Comparison of ENCODE assay signal across 1 cellular context in the genomic region with DNA sequence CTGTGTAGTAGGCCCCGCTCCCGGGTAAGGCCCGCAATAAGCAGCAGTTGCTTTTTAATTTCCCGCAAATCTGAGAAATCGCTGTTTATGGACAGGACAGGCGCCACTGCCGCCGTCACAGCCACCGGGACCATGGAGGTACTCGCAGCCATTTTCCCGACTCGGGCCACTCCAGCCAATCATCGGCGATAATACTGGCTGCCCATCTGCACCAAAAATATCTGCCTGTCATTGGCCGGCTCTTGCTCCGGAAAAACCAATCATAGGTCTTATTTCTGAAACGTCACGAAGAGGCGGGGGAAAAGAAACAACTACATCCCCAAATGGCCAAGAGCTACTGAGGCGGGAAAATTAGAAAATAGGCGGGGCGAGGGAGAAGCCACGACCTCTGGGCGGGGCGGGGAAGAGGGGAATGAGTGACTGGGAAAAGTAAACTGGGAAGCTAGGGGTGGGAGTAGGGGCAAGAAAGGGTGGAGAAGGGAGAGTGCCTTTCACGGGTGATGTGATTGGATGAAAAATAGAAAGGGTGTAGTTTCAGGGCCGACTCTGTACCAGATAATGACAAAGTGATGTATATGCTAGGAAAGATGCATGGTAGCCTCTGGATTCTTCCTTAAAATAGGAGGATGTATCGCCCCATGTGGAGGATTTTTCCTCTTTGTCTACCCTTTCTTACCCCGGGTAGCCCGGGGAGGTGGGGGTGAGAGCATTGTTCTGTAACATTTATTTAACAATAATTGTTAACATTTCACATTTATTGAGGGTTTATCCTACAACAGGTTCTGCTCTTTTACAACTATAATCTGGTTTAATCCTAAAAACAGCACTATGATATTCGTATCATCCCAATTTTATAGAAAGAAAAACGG.
TF ChIP-seq lines count a peak whose summit lies in the region.

A gene with protein sequence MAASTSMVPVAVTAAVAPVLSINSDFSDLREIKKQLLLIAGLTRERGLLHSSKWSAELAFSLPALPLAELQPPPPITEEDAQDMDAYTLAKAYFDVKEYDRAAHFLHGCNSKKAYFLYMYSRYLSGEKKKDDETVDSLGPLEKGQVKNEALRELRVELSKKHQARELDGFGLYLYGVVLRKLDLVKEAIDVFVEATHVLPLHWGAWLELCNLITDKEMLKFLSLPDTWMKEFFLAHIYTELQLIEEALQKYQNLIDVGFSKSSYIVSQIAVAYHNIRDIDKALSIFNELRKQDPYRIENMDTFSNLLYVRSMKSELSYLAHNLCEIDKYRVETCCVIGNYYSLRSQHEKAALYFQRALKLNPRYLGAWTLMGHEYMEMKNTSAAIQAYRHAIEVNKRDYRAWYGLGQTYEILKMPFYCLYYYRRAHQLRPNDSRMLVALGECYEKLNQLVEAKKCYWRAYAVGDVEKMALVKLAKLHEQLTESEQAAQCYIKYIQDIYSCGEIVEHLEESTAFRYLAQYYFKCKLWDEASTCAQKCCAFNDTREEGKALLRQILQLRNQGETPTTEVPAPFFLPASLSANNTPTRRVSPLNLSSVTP (minus strand): TSS at position 163 of the 869 bp plus-strand sequence. CDS start 11 bp downstream, at position 152.

TF ChIP-seq in H1, 55 proteins besides CTCF, POLR2A, EP300 and RAD21 (continued from another document):
- TF ChIP-seq KDM5A (IDR thresholded peaks at IDR 0.05; ENCODE audit: low read length), result peak; percentile 98
- no peak for TF ChIP-seq RFX5 (IDR thresholded peaks at IDR 0.05; ENCODE audit: borderline replicate concordance, low read depth, low read length)
- TF ChIP-seq, protein P1, sequence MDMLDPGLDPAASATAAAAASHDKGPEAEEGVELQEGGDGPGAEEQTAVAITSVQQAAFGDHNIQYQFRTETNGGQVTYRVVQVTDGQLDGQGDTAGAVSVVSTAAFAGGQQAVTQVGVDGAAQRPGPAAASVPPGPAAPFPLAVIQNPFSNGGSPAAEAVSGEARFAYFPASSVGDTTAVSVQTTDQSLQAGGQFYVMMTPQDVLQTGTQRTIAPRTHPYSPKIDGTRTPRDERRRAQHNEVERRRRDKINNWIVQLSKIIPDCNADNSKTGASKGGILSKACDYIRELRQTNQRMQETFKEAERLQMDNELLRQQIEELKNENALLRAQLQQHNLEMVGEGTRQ (IDR thresholded peaks at IDR 0.05; ENCODE audit: low read length), result no peak
- TF ChIP-seq NRF1 (IDR thresholded peaks at IDR 0.05; ENCODE audit: low read depth, low read length), result no peak
- TF ChIP-seq HDAC2 (IDR thresholded peaks at IDR 0.05; ENCODE audit: borderline replicate concordance in 1 of 2, low read depth in 2 of 2, low read length in 2 of 2), result no peak; a peak in 2 of 4 replicates
- no peak for TF ChIP-seq GTF2F1 (IDR thresholded peaks at IDR 0.05; ENCODE audit: borderline replicate concordance, low read depth, low read length)
- TF ChIP-seq CREB1 (IDR thresholded peaks at IDR 0.05), result peak; percentile 81
- TF ChIP-seq E2F6 (IDR thresholded peaks at IDR 0.05), result peak; percentile 64
- TF ChIP-seq POLR2AphosphoS5 (IDR thresholded peaks at IDR 0.05; ENCODE audit: low read depth, low read length), result peak; percentile 86
- TF ChIP-seq, protein P2, sequence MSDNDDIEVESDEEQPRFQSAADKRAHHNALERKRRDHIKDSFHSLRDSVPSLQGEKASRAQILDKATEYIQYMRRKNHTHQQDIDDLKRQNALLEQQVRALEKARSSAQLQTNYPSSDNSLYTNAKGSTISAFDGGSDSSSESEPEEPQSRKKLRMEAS (IDR thresholded peaks at IDR 0.05), result no peak; the same call in 1 of the 2 replicates
- no peak for TF ChIP-seq JUND (IDR thresholded peaks at IDR 0.05; ENCODE audit: low read length)
- no peak for TF ChIP-seq SIX5 (IDR thresholded peaks at IDR 0.05; ENCODE audit: low read depth, low read length)
- no peak for TF ChIP-seq SUZ12 (IDR thresholded peaks at IDR 0.05; ENCODE audit: low read length)
- TF ChIP-seq CTBP2 (IDR thresholded peaks at IDR 0.05; ENCODE audit: borderline replicate concordance, insufficient read depth, insufficient read length, low read length), result no peak
- no peak for TF ChIP-seq SIN3A (conservative IDR thresholded peaks at IDR 0.05 in 1 of 2, IDR thresholded peaks at IDR 0.05 in 1 of 2; ENCODE audit: low read depth in 1 of 2, low read length in 2 of 2)
- TF ChIP-seq CBX5 (IDR thresholded peaks at IDR 0.05; ENCODE audit: low read depth, low read length), result no peak
- no peak for TF ChIP-seq BCL11A (IDR thresholded peaks at IDR 0.05; ENCODE audit: low read depth in 2 of 2, low read length in 2 of 2)
- TF ChIP-seq SP2 (IDR thresholded peaks at IDR 0.05; ENCODE audit: low read length), result peak; percentile 22; the same call in 1 of the 2 replicates
- TF ChIP-seq ZNF274 (IDR thresholded peaks at IDR 0.05; ENCODE audit: borderline replicate concordance, extremely low read depth, low read length), result no peak
- TF ChIP-seq HDAC6 (IDR thresholded peaks at IDR 0.05; ENCODE audit: low read depth, low read length), result no peak
- no peak for TF ChIP-seq SAP30 (IDR thresholded peaks at IDR 0.05; ENCODE audit: insufficient read depth, insufficient replicate concordance, low read length)
- no peak for TF ChIP-seq POU5F1 (IDR thresholded peaks at IDR 0.05; ENCODE audit: low read depth, low read length)
- no peak for TF ChIP-seq ASH2L (IDR thresholded peaks at IDR 0.05; ENCODE audit: low read length)
- TF ChIP-seq FOSL1 (IDR thresholded peaks at IDR 0.05; ENCODE audit: insufficient read depth, low read depth, low read length), result no peak
- peak; percentile 77 for TF ChIP-seq CHD2 (IDR thresholded peaks at IDR 0.05; ENCODE audit: low read length)
- no peak for TF ChIP-seq SRF (IDR thresholded peaks at IDR 0.05; ENCODE audit: low read depth, low read length)
- no peak for TF ChIP-seq SIRT6 (IDR thresholded peaks at IDR 0.05; ENCODE audit: low read length)
- no peak for TF ChIP-seq BRCA1 (IDR thresholded peaks at IDR 0.05; ENCODE audit: low read depth, low read length)
- no peak for TF ChIP-seq KDM1A (IDR thresholded peaks at IDR 0.05; ENCODE audit: borderline replicate concordance, low read length)
- TF ChIP-seq TBP (IDR thresholded peaks at IDR 0.05; ENCODE audit: low read depth, low read length), result peak; percentile 76
- no peak for TF ChIP-seq TCF12 (IDR thresholded peaks at IDR 0.05; ENCODE audit: low read depth, low read length)
- TF ChIP-seq CBX8 (IDR thresholded peaks at IDR 0.05; ENCODE audit: borderline replicate concordance, low read depth, low read length), result no peak
- no peak for TF ChIP-seq CHD7 (IDR thresholded peaks at IDR 0.05; ENCODE audit: insufficient replicate concordance, low read length)
- TF ChIP-seq RBBP5 (IDR thresholded peaks at IDR 0.05; ENCODE audit: borderline replicate concordance, low read depth, low read length), result no peak
- TF ChIP-seq RXRA (IDR thresholded peaks at IDR 0.05; ENCODE audit: insufficient read depth, low read depth, low read length), result no peak
- TF ChIP-seq RNF2 (IDR thresholded peaks at IDR 0.05; ENCODE audit: borderline replicate concordance, low read depth, low read length, missing control alignments, poor library complexity, severe bottlenecking), result no peak
- TF ChIP-seq TAF7 (optimal IDR thresholded peaks at IDR 0.05; ENCODE audit: borderline replicate concordance, low read depth, low read length), result peak; percentile 60
- TF ChIP-seq GABPA (IDR thresholded peaks at IDR 0.05; ENCODE audit: borderline replicate concordance, insufficient read depth, low read length), result no peak
- TF ChIP-seq JUN (IDR thresholded peaks at IDR 0.05; ENCODE audit: low read depth, low read length), result no peak
- peak; percentile 96 for TF ChIP-seq YY1 (IDR thresholded peaks at IDR 0.05; ENCODE audit: low read depth, low read length)
- TF ChIP-seq CHD1 (IDR thresholded peaks at IDR 0.05; ENCODE audit: low read depth, low read length), result no peak
- no peak for TF ChIP-seq EGR1 (IDR thresholded peaks at IDR 0.05; ENCODE audit: borderline replicate concordance, low read depth, low read length)
- TF ChIP-seq, protein P3, sequence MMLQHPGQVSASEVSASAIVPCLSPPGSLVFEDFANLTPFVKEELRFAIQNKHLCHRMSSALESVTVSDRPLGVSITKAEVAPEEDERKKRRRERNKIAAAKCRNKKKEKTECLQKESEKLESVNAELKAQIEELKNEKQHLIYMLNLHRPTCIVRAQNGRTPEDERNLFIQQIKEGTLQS (IDR thresholded peaks at IDR 0.05; ENCODE audit: insufficient read depth, low read depth, low read length), result no peak
- no peak for TF ChIP-seq NANOG (IDR thresholded peaks at IDR 0.05; ENCODE audit: insufficient read depth, low read depth, low read length, poor library complexity, severe bottlenecking)
- peak; percentile 38; the same call in 1 of the 2 replicates for TF ChIP-seq SP4 (IDR thresholded peaks at IDR 0.05; ENCODE audit: low read length)
- TF ChIP-seq KDM4A (IDR thresholded peaks at IDR 0.05; ENCODE audit: low read depth, low read length, severe bottlenecking), result peak; percentile 39
- TF ChIP-seq EZH2 (IDR thresholded peaks at IDR 0.05; ENCODE audit: low read depth, low read length, severe bottlenecking), result no peak
